ENCODE assay signal across 17 cellular contexts in the genomic region with DNA sequence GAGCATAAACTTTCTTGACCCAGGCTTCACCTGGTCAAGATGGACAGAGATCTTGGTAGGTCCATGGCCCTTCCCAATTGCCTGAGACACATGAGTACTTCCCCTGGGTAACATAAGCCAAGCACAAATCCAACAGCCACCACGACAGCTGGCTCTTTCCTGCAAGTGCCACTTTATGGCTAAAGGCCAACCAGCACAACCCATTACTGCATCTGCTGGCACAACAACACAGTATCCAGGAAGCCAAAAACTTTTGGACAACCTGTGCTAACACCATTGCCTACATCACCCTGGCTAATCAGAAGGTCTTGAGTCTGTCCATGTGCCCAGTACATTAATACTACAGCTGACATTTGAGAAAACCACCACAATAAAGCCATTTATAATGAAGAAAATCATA.
"Had no signal": no experiment of that assay in that cellular context is flagged by ENCODE, and none has a peak within 500 bp of the region (broad histone marks: within the 10 kb centered on the region; RNA-seq: fewer than 3 reads in every experiment).

No MANE protein-coding gene starts in this region.

- H3K4me3 ChIP-seq: dorsolateral prefrontal cortex, lung, upper lobe of right lung had no signal

- FAIRE-seq: colon had no signal

- DNase-seq: activated B cell treated with CpG ODN at 0.5 μM for 24 hours; activated CD4-positive, alpha-beta memory T cell treated with anti-CD3 and anti-CD28 coated beads, Interleukin-2, amount 10 ng/mL, durations not matched to agents 7 days and 5 days; activated CD4-positive, alpha-beta T cell treated with anti-CD3 and anti-CD28 coated beads for 48 hours; activated CD8-positive, alpha-beta memory T cell treated with anti-CD3 and anti-CD28 coated beads, Interleukin-2, amount 10 ng/mL, durations not matched to agents 7 days and 5 days; amniotic stem cell; central memory CD4-positive, alpha-beta T cell; dorsolateral prefrontal cortex; foreskin fibroblast; hippocampal formation; islet precursor cell; retina; stimulated activated naive B cell treated with anti-CD40 and anti-IgM and Interleukin-4, amounts not matched to agents 10 μg/mL and 1 μg/mL and 100 μg/mL, for 72 hours; upper lobe of right lung had no signal

- ATAC-seq: activated CD8-positive, alpha-beta memory T cell treated with anti-CD3 and anti-CD28 coated beads, Interleukin-2, amount 10 ng/mL, durations not matched to agents 7 days and 5 days; left lobe of liver had no signal

- H3K27me3 ChIP-seq: dorsolateral prefrontal cortex, neutrophil, upper lobe of right lung had no signal

- H3K27ac ChIP-seq: dorsolateral prefrontal cortex, neutrophil, upper lobe of right lung had no signal

- H3K9me3 ChIP-seq: neutrophil, upper lobe of right lung had no signal

- H3K4me1 ChIP-seq: upper lobe of right lung had no signal

- H3K36me3 ChIP-seq: neutrophil, upper lobe of right lung had no signal
